In genomic region chr1:45864124-45864721, GRCh38 we compare ENCODE assay signal across 10 cellular contexts.
A peak's percentile ranks its signal among the peaks of the same experiment; 100 is the strongest.
DNase-seq lines count a peak whose midpoint lies in the region; ATAC-seq and TF ChIP-seq lines count a peak whose summit lies in the region.
"Had no signal": no experiment of that assay in that cellular context is flagged by ENCODE, and none has a peak within 500 bp of the region (broad histone marks: within the 10 kb centered on the region; RNA-seq: fewer than 3 reads in every experiment).

No MANE protein-coding gene starts in this region.

- H3K36me3 Mint-ChIP-seq in activated naive CD4-positive, alpha-beta T cell treated with anti-CD3 and anti-CD28 coated beads for 36 hours (ENCODE audit: low read depth), result no peaks in the 10 kb centered on the region

- peak overlapping the region in 2 of 3 donors; percentile 42 to 54 for H3K9ac ChIP-seq in skeletal muscle tissue (ENCODE audit: low read depth in 1 of 3, low read length in 3 of 3)
- H3K9ac ChIP-seq: BLaER1 had no signal

- TF ChIP-seq CTCF in foreskin fibroblast (IDR thresholded peaks at IDR 0.05; ENCODE audit: low read depth, low read length), result no peak

- no peaks in the 10 kb centered on the region for H3K9me3 Mint-ChIP-seq in activated naive CD4-positive, alpha-beta T cell treated with anti-CD3 and anti-CD28 coated beads for 36 hours
- H3K9me3 Mint-ChIP-seq: dendritic cell treated with granulocyte-macrophage colony-stimulating factor and Interleukin-4, amounts not matched to agents 40 ng/mL and 50 ng/mL, for 4 days had no signal

- intact Hi-C loops in activated naive CD4-positive, alpha-beta T cell treated with anti-CD3 and anti-CD28 coated beads for 36 hours (cut with micrococcal nuclease), result loop anchor here (5.0 to 10.0 kb wide), 2 partner anchors 282 to 359 kb away; partner anchors contain the start of genes CCDC163, MMACHC and NASP

- no peaks in the 10 kb centered on the region for H3K27me3 ChIP-seq in skeletal muscle tissue (ENCODE audit: control insufficient read depth in 3 of 3, insufficient read depth in 3 of 3, low read length in 3 of 3)
- H3K27me3 ChIP-seq: BLaER1 had no signal

- CTCF ChIA-PET in activated naive CD4-positive, alpha-beta T cell treated with anti-CD3 and anti-CD28 coated beads for 36 hours (lab: Charles Lee), result no interaction called here

- no peak for ATAC-seq in HG02885 (IDR thresholded peaks at IDR 0.05; ENCODE audit: poor library complexity, unreplicated experiment)
- ATAC-seq in HG02798 (IDR thresholded peaks at IDR 0.05; ENCODE audit: poor library complexity, unreplicated experiment), result no peak

- no peaks in the 10 kb centered on the region for H3K9me3 ChIP-seq in skeletal muscle tissue (ENCODE audit: control insufficient read depth in 3 of 3, low read length in 3 of 3)

- H3K4me1 ChIP-seq in skeletal muscle tissue (ENCODE audit: control insufficient read depth in 3 of 3, insufficient read depth in 3 of 3, low read length in 3 of 3), result peaks cover 0 to 13% (median 0%) of the 10 kb centered on the region in 3 donors
- H3K4me1 ChIP-seq: BLaER1 had no signal

- peaks cover 3% of the 10 kb centered on the region for H3K27me3 Mint-ChIP-seq in activated naive CD4-positive, alpha-beta T cell treated with anti-CD3 and anti-CD28 coated beads for 36 hours (ENCODE audit: low read depth)

- H3K4me3 Mint-ChIP-seq in activated naive CD4-positive, alpha-beta T cell treated with anti-CD3 and anti-CD28 coated beads for 36 hours, result no peak overlapping the region
- H3K4me3 Mint-ChIP-seq: dendritic cell treated with granulocyte-macrophage colony-stimulating factor and Interleukin-4, amounts not matched to agents 40 ng/mL and 50 ng/mL, for 4 days had no signal

- in situ Hi-C loops in SK-MEL-5 (cut with HindIII; ENCODE audit: low pct_unique_long_range_greater_than_20kb, low sequenced_read_pairs), result no loop called here

- no peak overlapping the region for H3K27ac Mint-ChIP-seq in activated naive CD4-positive, alpha-beta T cell treated with anti-CD3 and anti-CD28 coated beads for 36 hours
- H3K27ac Mint-ChIP-seq: dendritic cell treated with granulocyte-macrophage colony-stimulating factor and Interleukin-4, amounts not matched to agents 40 ng/mL and 50 ng/mL, for 4 days had no signal

- peak; percentile 13 for DNase-seq in NCI-H2227 (lab: John Stamatoyannopoulos, UW; ENCODE audit: unreplicated experiment)
- DNase-seq in NCI-H2227 treated with DMSO at 0.1 percent for 48 hours (lab: John Stamatoyannopoulos, UW), result no peak
- peak; percentile 48 for DNase-seq in SK-MEL-5 (ENCODE audit: low read depth, low spot score)
- peak in 1 of 2 donors; percentile 31 for DNase-seq in foreskin fibroblast
- no peak for DNase-seq in activated naive CD4-positive, alpha-beta T cell treated with anti-CD3 and anti-CD28 coated beads for 36 hours

- H3K4me3 ChIP-seq in foreskin fibroblast (ENCODE audit: low read depth in 1 of 2, low read length in 2 of 2) (peak overlapping the region; percentile 41 to 56), skeletal muscle tissue (ENCODE audit: low read length in 3 of 3) (peak overlapping the region; percentile 34 to 64 (median 49))
- H3K4me3 ChIP-seq: BLaER1 had no signal

- H3K27ac ChIP-seq in skeletal muscle tissue (ENCODE audit: low read depth, low read length), result peak overlapping the region; percentile 29
- H3K27ac ChIP-seq: BLaER1 had no signal

- no peaks in the 10 kb centered on the region for H3K36me3 ChIP-seq in skeletal muscle tissue (ENCODE audit: control insufficient read depth in 3 of 3, insufficient read depth in 3 of 3, low read length in 3 of 3)
- H3K36me3 ChIP-seq: BLaER1 had no signal

- peaks cover 44% of the 10 kb centered on the region for H3K4me1 Mint-ChIP-seq in activated naive CD4-positive, alpha-beta T cell treated with anti-CD3 and anti-CD28 coated beads for 36 hours (ENCODE audit: low read depth)

Comparison
In these comparisons a context has a peak if more than half of its experiments do, and no peak if none do; other contexts are left out.
1. DNase-seq: peak in NCI-H2227 (single experiment) and SK-MEL-5 (single experiment); none in NCI-H2227 treated with DMSO at 0.1 percent for 48 hours (single experiment) and activated naive CD4-positive, alpha-beta T cell treated with anti-CD3 and anti-CD28 coated beads for 36 hours (single experiment).